Comparison of ENCODE assay signal across 10 cellular contexts in the genomic region with DNA sequence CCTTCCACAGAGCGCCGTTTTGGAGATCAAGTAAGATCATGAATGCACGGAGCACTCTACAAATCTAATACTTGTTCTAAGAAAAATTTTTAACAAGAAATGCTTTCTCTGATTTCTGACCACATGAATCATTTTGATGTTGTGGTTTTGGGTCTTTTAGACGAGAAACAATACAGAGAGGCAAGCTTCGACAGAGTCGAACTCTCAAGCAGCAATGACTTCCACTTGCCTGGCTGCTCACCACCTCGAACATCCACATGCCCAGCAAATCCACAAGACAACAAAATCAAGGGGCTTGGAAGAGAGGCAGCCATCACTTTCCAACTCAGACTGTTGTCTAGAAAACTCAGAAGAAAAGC.
DNase-seq lines count a peak whose midpoint lies in the region; ATAC-seq and TF ChIP-seq lines count a peak whose summit lies in the region.
"Had no signal": no experiment of that assay in that cellular context is flagged by ENCODE, and none has a peak within 500 bp of the region (broad histone marks: within the 10 kb centered on the region; RNA-seq: fewer than 3 reads in every experiment).

No MANE protein-coding gene starts in this region.

- TF ChIP-seq RAD21 in IMR-90 (IDR thresholded peaks at IDR 0.05; ENCODE audit: low read length), result no peak

- intact Hi-C loops in IMR-90 (cut with micrococcal nuclease), result no loop called here

- POLR2A ChIA-PET in AG04450 (lab: Yijun Ruan, JAX) (interaction anchor here (0.7 to 0.9 kb wide), 2 partner anchors 152 to 155 kb away, joined by 3 read pairs; no protein-coding TSS in a partner anchor), IMR-90 (lab: Charles Lee; ENCODE audit: unreplicated experiment) (no interaction called here)

- peak overlapping the region; percentile 26 for H2BK5ac ChIP-seq in IMR-90 (ENCODE audit: low read depth, low read length, poor library complexity, severe bottlenecking)

- no peak overlapping the region for H3K4me3 ChIP-seq in AG04450 (ENCODE audit: low read depth, low read length)
- H3K4me3 ChIP-seq in IMR-90 (ENCODE audit: insufficient read depth, low read depth, low read length), result no peak overlapping the region
- H3K4me3 ChIP-seq in mucosa of stomach (ENCODE audit: low read length), result peak overlapping the region; percentile 17
- no peak overlapping the region for H3K4me3 ChIP-seq in MG63
- H3K4me3 ChIP-seq: coronary artery had no signal

- H3K36me3 ChIP-seq in IMR-90 (ENCODE audit: control insufficient read depth, insufficient read depth, low read length), result peaks cover 5% of the 10 kb centered on the region; the same call in 1 of the 2 replicates
- H3K36me3 ChIP-seq in mucosa of stomach (ENCODE audit: control insufficient read depth, insufficient read depth, low read length), result no peaks in the 10 kb centered on the region
- H3K36me3 ChIP-seq in MG63, result peaks cover 45% of the 10 kb centered on the region

- no CpG with 5 or more reads among the region's 7 CpGs for WGBS in IMR-90 (ENCODE audit: extremely low coverage in 2 of 2, insufficient read length in 1 of 2), 2 experiments

- peak overlapping the region; percentile 85 for H2AK5ac ChIP-seq in IMR-90 (ENCODE audit: low read depth, low read length)

- TF ChIP-seq POLR2A in IMR-90 (IDR thresholded peaks at IDR 0.05; ENCODE audit: low read depth, low read length), result no peak

- no peak overlapping the region for H3K56ac ChIP-seq in IMR-90 (ENCODE audit: extremely low read depth, insufficient read depth, low read length)

- H3K9me3 ChIP-seq in AG04450 (ENCODE audit: control insufficient read depth, insufficient read depth, low read length) (no peaks in the 10 kb centered on the region), IMR-90 (ENCODE audit: control insufficient read depth, insufficient read depth, low read length) (no peaks in the 10 kb centered on the region), mucosa of stomach (ENCODE audit: control insufficient read depth, low read length) (no peaks in the 10 kb centered on the region), MG63 (no peaks in the 10 kb centered on the region)

- H2BK120ac ChIP-seq in IMR-90 (ENCODE audit: low read depth, low read length), result peak overlapping the region; percentile 78

- H3K79me1 ChIP-seq in IMR-90 (ENCODE audit: low read depth in 1 of 2, low read length in 2 of 2), result peaks cover 0 to 47% of the 10 kb centered on the region in 2 experiments; a peak in 2 of 4 replicates

- no peak overlapping the region for H4K5ac ChIP-seq in IMR-90 (ENCODE audit: low read depth, low read length)

- H3K4ac ChIP-seq in IMR-90 (ENCODE audit: low read depth, low read length), result peak overlapping the region; percentile 81

- CTCF ChIA-PET in AG04450 (lab: Charles Lee), result interaction anchor here (1.6 to 4.0 kb wide), 5 partner anchors 14 to 272 kb away, joined by 4 to 26 read pairs (median 18); a partner anchor contains a TSS
- CTCF ChIA-PET in IMR-90 (lab: Yijun Ruan, JAX), result interaction anchor here (0.6 to 1.6 kb wide), 4 partner anchors 11 to 267 kb away, joined by 3 to 4 read pairs (median 4); no protein-coding TSS in a partner anchor

- no peak overlapping the region for H2AK9ac ChIP-seq in IMR-90 (replicated peaks; ENCODE audit: low read depth, low read length, poor library complexity)

- H4K8ac ChIP-seq in IMR-90 (ENCODE audit: low read depth in 2 of 2, low read length in 2 of 2), result peak overlapping the region in 1 of 2 experiments; percentile 69; a peak in 3 of 4 replicates

- 0 out of 2 replicates have a peak overlapping the region, but pooled peaks have one; percentile 11 for H3K18ac ChIP-seq in IMR-90 (ENCODE audit: low read depth, low read length)

- no peaks in the 10 kb centered on the region for H4K20me1 ChIP-seq in IMR-90 (ENCODE audit: insufficient read depth, low read length)

- no peak overlapping the region for H2AFZ ChIP-seq in IMR-90 (replicated peaks; ENCODE audit: low read length, poor library complexity)

- no peak for DNase-seq in AG04450 (ENCODE audit: low read depth, low spot score)
- no peak for DNase-seq in IMR-90
- peak; percentile 28 for DNase-seq in amniotic epithelial cell (ENCODE audit: low read depth)
- no peak for DNase-seq in NOMO-1 treated with dmso at 0.1 percent for 144 hours (lab: John Stamatoyannopoulos, UW; ENCODE audit: unreplicated experiment)
- no peak for DNase-seq in MG63
- no peak for DNase-seq in SKM-1 (lab: John Stamatoyannopoulos, UW; ENCODE audit: unreplicated experiment)
- DNase-seq in 8988T, result no peak
- DNase-seq: NCI-H1436 had no signal

- no peak for ATAC-seq in IMR-90 (ENCODE audit: low read depth)

- H3K23ac ChIP-seq in IMR-90 (ENCODE audit: low read depth, low read length), result peak overlapping the region; percentile 44; the same call in 1 of the 2 replicates

- H3K27ac ChIP-seq in AG04450 (ENCODE audit: low read depth, low read length) (peak overlapping the region; percentile 34), IMR-90 (ENCODE audit: insufficient read depth, low read length) (peak overlapping the region; percentile 11; the same call in 1 of the 2 replicates)
- H3K27ac ChIP-seq: coronary artery had no signal

- H3K9ac ChIP-seq in IMR-90 (ENCODE audit: low read depth, low read length) (no peak overlapping the region), mucosa of stomach (ENCODE audit: low read length) (no peak overlapping the region)

- no peaks in the 10 kb centered on the region for H3K27me3 ChIP-seq in AG04450 (ENCODE audit: control insufficient read depth, insufficient read depth, low read length)
- H3K27me3 ChIP-seq in IMR-90 (ENCODE audit: control insufficient read depth, insufficient read depth, low read length), result no peaks in the 10 kb centered on the region
- no peaks in the 10 kb centered on the region for H3K27me3 ChIP-seq in mucosa of stomach (ENCODE audit: control insufficient read depth, insufficient read depth, low read length)
- H3K27me3 ChIP-seq in MG63, result no peaks in the 10 kb centered on the region

- peak overlapping the region; percentile 67; the same call in 2 of the 3 replicates for H2BK15ac ChIP-seq in IMR-90 (ENCODE audit: low read depth, low read length)

- in situ Hi-C loops in IMR-90 (cut with MboI; ENCODE audit: low sequenced_read_pairs), result no loop called here

- peak overlapping the region; percentile 72 for H4K91ac ChIP-seq in IMR-90 (ENCODE audit: insufficient read depth, low read depth, low read length)

- BruUV-seq in IMR-90 (replicated peaks; lab: Mats Ljungman, UMichigan), result no TSS peak

- H3K4me2 ChIP-seq in IMR-90 (ENCODE audit: low read depth, low read length), result no peak overlapping the region

- H2BK20ac ChIP-seq in IMR-90 (ENCODE audit: low read depth, low read length), result peak overlapping the region; percentile 75

- H3K9me1 ChIP-seq in IMR-90 (ENCODE audit: insufficient read depth, low read length), result peaks cover 31% of the 10 kb centered on the region

- TF ChIP-seq CTCF in AG04450 (IDR thresholded peaks at IDR 0.05; ENCODE audit: low read depth, low read length) (no peak), IMR-90 (conservative IDR thresholded peaks at IDR 0.05; ENCODE audit: low read depth, low read length) (no peak)

- dilution Hi-C loops in IMR-90 (cut with HindIII; ENCODE audit: low sequenced_read_pairs, unreplicated experiment), result no loop called here

- H3K4me1 ChIP-seq in IMR-90 (ENCODE audit: control insufficient read depth, insufficient read depth, low read length) (peaks cover 25% of the 10 kb centered on the region), mucosa of stomach (ENCODE audit: control insufficient read depth, insufficient read depth, low read length) (peaks cover 52% of the 10 kb centered on the region)

- peak overlapping the region; percentile 63 for H3K14ac ChIP-seq in IMR-90 (replicated peaks; ENCODE audit: low read depth, low read length)

TF ChIP-seq in IMR-90, 13 proteins besides CTCF, POLR2A, EP300 and RAD21:
- TF ChIP-seq SMC3 (IDR thresholded peaks at IDR 0.05; ENCODE audit: low read depth, low read length) (no peak), RFX5 (IDR thresholded peaks at IDR 0.05; ENCODE audit: low read depth, low read length) (no peak), CEBPB (IDR thresholded peaks at IDR 0.05; ENCODE audit: low read depth, low read length) (no peak)
TF ChIP-seq in IMR-90: peak in this region for 0.
